ENCODE assay signal across 8 cellular contexts in the genomic region with DNA sequence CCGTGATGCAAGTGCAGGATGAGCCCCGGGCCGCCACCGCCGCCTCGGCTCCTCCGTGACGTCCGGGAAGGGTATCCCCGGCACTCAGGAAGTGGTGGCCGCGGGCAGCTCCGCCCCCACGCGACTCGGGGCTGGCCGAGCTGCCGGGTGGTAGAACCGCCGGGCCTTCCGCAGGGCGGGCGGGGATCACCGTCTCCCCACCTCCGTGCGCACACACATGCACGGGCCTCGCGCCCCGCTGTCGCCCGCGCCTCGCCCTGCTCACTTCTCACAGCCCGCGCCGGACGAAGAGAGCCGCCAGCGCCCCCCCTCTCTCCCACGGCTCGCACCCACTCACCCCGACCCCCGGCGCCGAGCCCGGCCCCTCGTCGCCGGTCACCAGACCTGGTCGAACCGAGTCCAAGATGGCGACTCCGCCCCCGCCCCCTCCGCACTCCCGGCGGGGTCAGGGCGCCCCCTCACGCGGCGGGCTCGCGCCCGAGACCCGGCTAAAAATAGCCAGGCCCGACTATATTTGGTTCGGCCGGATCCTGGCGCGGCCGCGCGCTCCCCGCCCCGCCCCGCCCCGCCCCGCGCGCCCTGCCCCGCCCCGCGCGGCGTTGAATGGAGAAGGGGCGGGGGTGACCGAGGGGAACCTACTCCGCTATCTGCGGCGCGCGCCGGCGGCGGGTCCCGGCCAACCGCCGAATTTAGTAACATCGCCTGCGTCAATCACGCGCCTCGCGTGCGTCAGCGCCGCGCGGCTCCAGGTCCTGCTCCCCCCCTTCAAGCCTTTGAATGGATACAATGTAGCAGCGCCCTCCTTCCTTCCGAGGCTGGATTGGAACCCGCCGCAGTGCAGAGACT. TPM values are rescaled to one million over a fixed set of nuclear protein-coding genes. Genes with fewer than 3 reads are reported as not detected.
DNase-seq lines count a peak whose midpoint lies in the region; ATAC-seq and TF ChIP-seq lines count a peak whose summit lies in the region.

No MANE protein-coding gene starts in this region.

- peaks cover 25% of the 10 kb centered on the region for H3K27me3 ChIP-seq in CD4-positive, alpha-beta T cell (ENCODE audit: control insufficient read depth, insufficient read depth, low read length)
- peaks cover 0 to 5% (median 0%) of the 10 kb centered on the region in 45 donors for H3K27me3 ChIP-seq in dorsolateral prefrontal cortex
- H3K27me3 ChIP-seq in lower lobe of right lung (ENCODE audit: low read depth), result peaks cover 10% of the 10 kb centered on the region

- CTCF ChIA-PET in CD4-positive, alpha-beta T cell (lab: Charles Lee), result interaction anchor here (0.8 to 1.6 kb wide), 3 partner anchors 17 to 191 kb away, joined by 3 to 6 read pairs (median 3); partner anchors contain the start of gene STX17
- CTCF ChIA-PET in activated CD4-positive, alpha-beta memory T cell treated with anti-CD3 and anti-CD28 coated beads for 36 hours (lab: Charles Lee), result interaction anchor here (1.0 to 1.5 kb wide), 3 partner anchors 54 to 635 kb away, joined by 3 to 5 read pairs (median 4); no protein-coding TSS in a partner anchor

- TF ChIP-seq CTCF in CD4-positive, alpha-beta T cell (IDR thresholded peaks at IDR 0.05), result no peak
- TF ChIP-seq CTCF in dorsolateral prefrontal cortex (IDR thresholded peaks at IDR 0.05 in 54 of 56, conservative IDR thresholded peaks at IDR 0.05 in 2 of 56; ENCODE audit: low read depth in 1 of 56, partially characterized antibody in 56 of 56), result peak in 39 of 56 donors; percentile 3 to 56 (median 37)
- no peak for TF ChIP-seq CTCF in lower lobe of right lung (IDR thresholded peaks at IDR 0.05)

- H3K27ac Mint-ChIP-seq in CD4-positive, alpha-beta T cell, result peak overlapping the region; percentile 96
- H3K27ac Mint-ChIP-seq in activated CD4-positive, alpha-beta memory T cell treated with anti-CD3 and anti-CD28 coated beads for 36 hours, result peak overlapping the region; percentile 87

- peaks cover 42% of the 10 kb centered on the region for H3K27me3 Mint-ChIP-seq in CD4-positive, alpha-beta T cell
- peaks cover 17% of the 10 kb centered on the region for H3K27me3 Mint-ChIP-seq in activated CD4-positive, alpha-beta memory T cell treated with anti-CD3 and anti-CD28 coated beads for 36 hours

- no peaks in the 10 kb centered on the region for H3K9me3 ChIP-seq in CD4-positive, alpha-beta T cell (ENCODE audit: control insufficient read depth, low read length)
- H3K9me3 ChIP-seq in lower lobe of right lung, result no peaks in the 10 kb centered on the region

- POLR2A ChIA-PET in CD4-positive, alpha-beta T cell (lab: Charles Lee), result interaction anchor here (0.7 to 4.8 kb wide), 8 partner anchors 8 to 607 kb away, joined by 3 to 49 read pairs (median 4); partner anchors contain the start of genes ALG2, MSANTD3, SEC61B and STX17
- POLR2A ChIA-PET in activated CD4-positive, alpha-beta memory T cell treated with anti-CD3 and anti-CD28 coated beads for 36 hours (lab: Charles Lee), result interaction anchor here (0.5 to 1.2 kb wide), 3 partner anchors 9 to 780 kb away, joined by 3 read pairs; no protein-coding TSS in a partner anchor

- H3K4me3 Mint-ChIP-seq in CD4-positive, alpha-beta T cell, result peak overlapping the region; percentile 100
- peak overlapping the region; percentile 86 for H3K4me3 Mint-ChIP-seq in activated CD4-positive, alpha-beta memory T cell treated with anti-CD3 and anti-CD28 coated beads for 36 hours

- DNase-seq in CD4-positive, alpha-beta T cell, result peak; percentile 80 to 97 (median 89)
- DNase-seq in NCI-H748 treated with DMSO at 0.1 percent for 48 hours (lab: John Stamatoyannopoulos, UW) (peak; percentile 78), dorsolateral prefrontal cortex (peak; percentile 82 to 93 (median 91)), lower lobe of right lung (peak; percentile 95)
- DNase-seq in activated CD4-positive, alpha-beta memory T cell treated with anti-CD3 and anti-CD28 coated beads for 36 hours, result peak; percentile 96
- DNase-seq in stimulated activated CD4-positive, alpha-beta T cell treated with anti-CD3 and anti-CD28 coated beads, TNF-alpha, amount 100 ng/mL, for 1 hour (ENCODE audit: low read depth in 3 of 3, low spot score in 1 of 3), result peak; percentile 71 to 91 (median 89)

- H3K36me3 Mint-ChIP-seq in CD4-positive, alpha-beta T cell (ENCODE audit: low read depth), result peaks cover 44% of the 10 kb centered on the region
- no peaks in the 10 kb centered on the region for H3K36me3 Mint-ChIP-seq in activated CD4-positive, alpha-beta memory T cell treated with anti-CD3 and anti-CD28 coated beads for 36 hours

- H3K36me3 ChIP-seq in lower lobe of right lung, result no peaks in the 10 kb centered on the region

- H3K9me3 Mint-ChIP-seq in CD4-positive, alpha-beta T cell, result no peaks in the 10 kb centered on the region
- H3K9me3 Mint-ChIP-seq in activated CD4-positive, alpha-beta memory T cell treated with anti-CD3 and anti-CD28 coated beads for 36 hours, result no peaks in the 10 kb centered on the region

- peaks cover 41% of the 10 kb centered on the region for H3K4me1 ChIP-seq in lower lobe of right lung

- ATAC-seq in CD4-positive, alpha-beta T cell (ENCODE audit: poor library complexity), result peak; percentile 48
- peak; percentile 62 for ATAC-seq in GM19397 (IDR thresholded peaks at IDR 0.05; ENCODE audit: unreplicated experiment)
- peak; percentile 32 for ATAC-seq in HG03565 (IDR thresholded peaks at IDR 0.05; ENCODE audit: unreplicated experiment)
- peak; percentile 77 to 88 for ATAC-seq in lower lobe of right lung

- H3K4me3 ChIP-seq in dorsolateral prefrontal cortex (peak overlapping the region; percentile 67 to 100 (median 91)), lower lobe of right lung (peak overlapping the region; percentile 84)

- peaks cover 55% of the 10 kb centered on the region for H3K4me1 Mint-ChIP-seq in CD4-positive, alpha-beta T cell (ENCODE audit: low read depth)
- peaks cover 50% of the 10 kb centered on the region for H3K4me1 Mint-ChIP-seq in activated CD4-positive, alpha-beta memory T cell treated with anti-CD3 and anti-CD28 coated beads for 36 hours (ENCODE audit: low read depth)

- intact Hi-C loops in CD4-positive, alpha-beta T cell (cut with DNase I, micrococcal nuclease), result loop anchor here (1.0 to 10.0 kb wide), 10 partner anchors 12 to 1715 kb away; partner anchors contain the start of genes ERP44 (in 2 of the 2), INVS (in 2 of the 2), ALG2 (in 1 of the 2) and ANKS6 (in 1 of the 2)
- intact Hi-C loops in activated CD4-positive, alpha-beta memory T cell treated with anti-CD3 and anti-CD28 coated beads for 36 hours (cut with micrococcal nuclease), result loop anchor here (1.0 to 10.0 kb wide), 16 partner anchors 8 to 1578 kb away; partner anchors contain the start of genes INVS, MRPL50, MSANTD3 and SEC61B
- intact Hi-C loops in dorsolateral prefrontal cortex (cut with DNase I) (loop anchor here (2.0 to 10.0 kb wide), 11 partner anchors 87 to 1022 kb away; partner anchors contain the start of genes ANKS6 (in 1 of the 2), ERP44 (in 1 of the 2), INVS (in 1 of the 2) and STX17 (in 1 of the 2)), lower lobe of right lung (cut with DNase I) (no loop called here)

- H3K27ac ChIP-seq in CD4-positive, alpha-beta T cell (ENCODE audit: low read depth, low read length), result peak overlapping the region; percentile 95
- H3K27ac ChIP-seq in dorsolateral prefrontal cortex, result peak overlapping the region; percentile 84 to 100 (median 99)
- peak overlapping the region; percentile 97 for H3K27ac ChIP-seq in lower lobe of right lung

RNA-seq across cellular contexts. Expression of gene NR4A3, which starts 2.0 kb away (rescaled TPM):
- 10 to 100 TPM; 42.4 to 44.6 TPM for total RNA-seq in CD4-positive, alpha-beta T cell
- 10 to 100 TPM; 10.5 to 11.9 TPM for total RNA-seq in activated CD4-positive, alpha-beta memory T cell treated with anti-CD3 and anti-CD28 coated beads for 36 hours
- total RNA-seq in dorsolateral prefrontal cortex (10 to 100 TPM in 8 of 120 experiments, 1 to 10 TPM in 112; 1.5 to 39.1 (median 4.3) TPM), lower lobe of right lung (1.7 TPM)

Comparison
In these comparisons a context has a peak if more than half of its experiments do, and no peak if none do; other contexts are left out.
1. Peak in every context shown above with its lines: DNase-seq, ATAC-seq, H3K4me3 ChIP-seq and H3K27ac ChIP-seq.
2. ATAC-seq: peak in every context shown above with its lines; median percentile 82 in lower lobe of right lung; 62 in GM19397; 48 in CD4-positive, alpha-beta T cell; 32 in HG03565.
3. CTCF ChIP-seq: peak in dorsolateral prefrontal cortex (39 of 56); none in CD4-positive, alpha-beta T cell (single experiment) and lower lobe of right lung (single experiment).